ENCODE assay signal across 30 cellular contexts in the genomic region with DNA sequence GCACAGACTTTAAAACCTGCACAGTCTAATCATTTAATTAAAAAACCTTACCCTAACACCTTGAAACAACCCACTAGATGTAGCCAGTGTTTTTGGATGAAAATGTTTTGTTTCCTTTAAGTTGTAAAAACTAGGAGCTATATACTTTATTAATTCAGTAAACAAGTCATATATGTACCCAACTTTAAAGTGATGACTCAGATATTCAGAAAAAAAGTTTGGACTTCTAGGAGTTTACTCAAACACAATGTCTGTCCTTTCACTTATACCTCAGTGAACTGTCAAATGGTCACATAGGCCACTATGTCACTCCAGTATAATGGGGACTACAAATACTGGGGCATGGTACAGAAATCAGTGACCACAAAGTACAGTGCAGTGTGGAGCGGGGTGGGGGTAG.
"Had no signal": no experiment of that assay in that cellular context is flagged by ENCODE, and none has a peak within 500 bp of the region (broad histone marks: within the 10 kb centered on the region; RNA-seq: fewer than 3 reads in every experiment).

No MANE protein-coding gene starts in this region.

- H3K27ac ChIP-seq: neutrophil, ovary, parathyroid adenoma, psoas muscle, skin epidermis, spleen, suprapubic skin, testis, tibial artery, transverse colon, upper lobe of right lung, uterus had no signal

- H3K4me3 ChIP-seq: ovary, psoas muscle, skin epidermis, smooth muscle cell, spleen, suprapubic skin, testis, tibial artery, transverse colon, upper lobe of right lung, uterus had no signal

- DNase-seq: naive thymus-derived CD8-positive, alpha-beta T cell; nephron progenitor cell; nucleus accumbens; ovary; posterior cingulate gyrus; psoas muscle; right cardiac atrium; spleen; stimulated activated CD4-positive, alpha-beta T cell treated with anti-CD3 and anti-CD28 coated beads, Interleukin-12 subunit alpha, Interleukin-12 subunit beta, amount 100 ng/mL, for 4 hours; stimulated activated CD4-positive, alpha-beta T cell treated with anti-CD3 and anti-CD28 coated beads, Interleukin-1b, Interleukin-23, amount 100 ng/mL, for 48 hours; stimulated activated CD4-positive, alpha-beta T cell treated with anti-CD3 and anti-CD28 coated beads, Interleukin-4, amount 100 ng/mL, for 1 hour; stimulated activated CD4-positive, alpha-beta T cell treated with anti-CD3 and anti-CD28 coated beads, Interleukin-4, amount 100 ng/mL, for 4 hours; stimulated activated CD8-positive, alpha-beta memory T cell treated with anti-CD3 and anti-CD28 coated beads, Interleukin-4, amount 100 ng/mL, for 48 hours; stimulated activated naive CD4-positive, alpha-beta T cell; stimulated activated naive CD8-positive, alpha-beta T cell treated with anti-CD3 and anti-CD28 coated beads, Interleukin-15, amount 100 ng/mL, for 72 hours; stimulated activated naive CD8-positive, alpha-beta T cell treated with anti-CD3 and anti-CD28 coated beads, Interleukin-15, Interleukin-2, amounts not matched to agents 100 U/mL and 50 U/mL, for 24 hours; substantia nigra; testis; tibial artery; transverse colon; upper lobe of right lung; uterus had no signal

- ATAC-seq: naive thymus-derived CD8-positive, alpha-beta T cell; natural killer cell treated with Interleukin-12 subunit alpha and Interleukin-12 subunit beta and Interleukin-15 and Interleukin-18, amount 100 ng/mL, for 72 hours; psoas muscle; right cardiac atrium; sciatic nerve; stimulated activated memory B cell treated with anti-CD40 and anti-IgM and Interleukin-4, amounts not matched to agents 10 μg/mL and 1 μg/mL and 100 μg/mL, for 72 hours; stimulated activated naive CD8-positive, alpha-beta T cell treated with anti-CD3 and anti-CD28 coated beads, Interleukin-15, amount 100 ng/mL, for 72 hours; stimulated activated naive CD8-positive, alpha-beta T cell treated with anti-CD3 and anti-CD28 coated beads, Interleukin-15, Interleukin-2, amounts not matched to agents 100 U/mL and 50 U/mL, for 24 hours; upper lobe of right lung had no signal

- H3K27me3 ChIP-seq: neutrophil, suprapubic skin, testis, tibial artery, transverse colon, upper lobe of right lung, uterus had no signal

- H3K4me1 ChIP-seq: parathyroid adenoma, psoas muscle, spleen, suprapubic skin, testis, tibial artery, transverse colon, upper lobe of right lung, uterus had no signal

- H3K9me3 ChIP-seq: neutrophil, ovary, psoas muscle, spleen, suprapubic skin, testis, tibial artery, transverse colon, upper lobe of right lung, uterus had no signal

- H3K4me2 ChIP-seq: smooth muscle cell had no signal

- H3K79me2 ChIP-seq: parathyroid adenoma had no signal

- H2AFZ ChIP-seq: parathyroid adenoma had no signal

- H3K9ac ChIP-seq: parathyroid adenoma had no signal

- H3K36me3 ChIP-seq: neutrophil, ovary, spleen, suprapubic skin, tibial artery, transverse colon, upper lobe of right lung, uterus had no signal
